1 cellular context compared by ENCODE assay signal in the genomic region with DNA sequence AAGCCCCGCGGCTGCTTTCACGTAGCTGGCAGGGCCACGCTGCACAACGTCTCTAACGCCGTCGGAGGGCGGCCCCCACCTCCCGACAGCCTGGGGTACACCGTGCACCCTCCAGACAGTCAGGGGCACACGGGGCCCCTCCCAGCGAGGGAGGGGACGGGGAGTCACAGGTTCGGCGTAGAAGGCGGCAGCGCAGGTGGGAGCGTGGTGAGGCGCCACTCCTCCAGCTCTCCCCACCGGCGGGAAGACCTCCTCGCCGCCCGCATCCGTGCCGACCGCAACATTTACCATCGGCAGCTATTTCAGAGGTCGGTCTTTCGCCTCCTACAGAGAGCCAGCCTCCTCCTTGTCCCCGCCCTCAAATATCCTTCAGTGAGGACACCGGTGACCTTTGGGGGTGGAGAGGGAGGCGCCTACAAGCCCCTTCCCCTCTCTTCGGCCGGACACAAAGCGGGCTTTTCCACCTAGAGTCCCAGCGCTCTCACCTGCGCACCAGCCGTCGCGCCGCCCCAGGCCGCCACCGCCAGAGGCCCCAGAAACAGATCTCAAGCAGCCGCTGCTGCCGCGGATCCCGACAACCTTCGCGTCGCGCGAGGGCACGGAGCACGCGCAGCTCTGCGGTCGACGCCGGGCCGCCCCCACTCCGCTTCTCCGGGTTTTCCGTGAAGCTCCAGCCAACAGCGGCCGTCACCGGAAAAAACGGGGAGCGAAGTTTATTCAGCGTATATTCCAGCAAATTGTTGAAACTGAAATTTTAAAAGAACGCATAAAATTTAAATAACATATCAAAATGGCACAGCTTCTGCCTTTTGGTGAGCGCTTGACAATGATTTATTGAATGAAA.
TF ChIP-seq lines count a peak whose summit lies in the region.

A gene (minus strand): TSS at position 600 of the 844 bp plus-strand sequence. CDS start 20,708 bp downstream, outside the sequence.

TF ChIP-seq in K562, 482 proteins besides CTCF, POLR2A, EP300 and RAD21 (continued from another document and continues in another):
- TF ChIP-seq, protein P1, sequence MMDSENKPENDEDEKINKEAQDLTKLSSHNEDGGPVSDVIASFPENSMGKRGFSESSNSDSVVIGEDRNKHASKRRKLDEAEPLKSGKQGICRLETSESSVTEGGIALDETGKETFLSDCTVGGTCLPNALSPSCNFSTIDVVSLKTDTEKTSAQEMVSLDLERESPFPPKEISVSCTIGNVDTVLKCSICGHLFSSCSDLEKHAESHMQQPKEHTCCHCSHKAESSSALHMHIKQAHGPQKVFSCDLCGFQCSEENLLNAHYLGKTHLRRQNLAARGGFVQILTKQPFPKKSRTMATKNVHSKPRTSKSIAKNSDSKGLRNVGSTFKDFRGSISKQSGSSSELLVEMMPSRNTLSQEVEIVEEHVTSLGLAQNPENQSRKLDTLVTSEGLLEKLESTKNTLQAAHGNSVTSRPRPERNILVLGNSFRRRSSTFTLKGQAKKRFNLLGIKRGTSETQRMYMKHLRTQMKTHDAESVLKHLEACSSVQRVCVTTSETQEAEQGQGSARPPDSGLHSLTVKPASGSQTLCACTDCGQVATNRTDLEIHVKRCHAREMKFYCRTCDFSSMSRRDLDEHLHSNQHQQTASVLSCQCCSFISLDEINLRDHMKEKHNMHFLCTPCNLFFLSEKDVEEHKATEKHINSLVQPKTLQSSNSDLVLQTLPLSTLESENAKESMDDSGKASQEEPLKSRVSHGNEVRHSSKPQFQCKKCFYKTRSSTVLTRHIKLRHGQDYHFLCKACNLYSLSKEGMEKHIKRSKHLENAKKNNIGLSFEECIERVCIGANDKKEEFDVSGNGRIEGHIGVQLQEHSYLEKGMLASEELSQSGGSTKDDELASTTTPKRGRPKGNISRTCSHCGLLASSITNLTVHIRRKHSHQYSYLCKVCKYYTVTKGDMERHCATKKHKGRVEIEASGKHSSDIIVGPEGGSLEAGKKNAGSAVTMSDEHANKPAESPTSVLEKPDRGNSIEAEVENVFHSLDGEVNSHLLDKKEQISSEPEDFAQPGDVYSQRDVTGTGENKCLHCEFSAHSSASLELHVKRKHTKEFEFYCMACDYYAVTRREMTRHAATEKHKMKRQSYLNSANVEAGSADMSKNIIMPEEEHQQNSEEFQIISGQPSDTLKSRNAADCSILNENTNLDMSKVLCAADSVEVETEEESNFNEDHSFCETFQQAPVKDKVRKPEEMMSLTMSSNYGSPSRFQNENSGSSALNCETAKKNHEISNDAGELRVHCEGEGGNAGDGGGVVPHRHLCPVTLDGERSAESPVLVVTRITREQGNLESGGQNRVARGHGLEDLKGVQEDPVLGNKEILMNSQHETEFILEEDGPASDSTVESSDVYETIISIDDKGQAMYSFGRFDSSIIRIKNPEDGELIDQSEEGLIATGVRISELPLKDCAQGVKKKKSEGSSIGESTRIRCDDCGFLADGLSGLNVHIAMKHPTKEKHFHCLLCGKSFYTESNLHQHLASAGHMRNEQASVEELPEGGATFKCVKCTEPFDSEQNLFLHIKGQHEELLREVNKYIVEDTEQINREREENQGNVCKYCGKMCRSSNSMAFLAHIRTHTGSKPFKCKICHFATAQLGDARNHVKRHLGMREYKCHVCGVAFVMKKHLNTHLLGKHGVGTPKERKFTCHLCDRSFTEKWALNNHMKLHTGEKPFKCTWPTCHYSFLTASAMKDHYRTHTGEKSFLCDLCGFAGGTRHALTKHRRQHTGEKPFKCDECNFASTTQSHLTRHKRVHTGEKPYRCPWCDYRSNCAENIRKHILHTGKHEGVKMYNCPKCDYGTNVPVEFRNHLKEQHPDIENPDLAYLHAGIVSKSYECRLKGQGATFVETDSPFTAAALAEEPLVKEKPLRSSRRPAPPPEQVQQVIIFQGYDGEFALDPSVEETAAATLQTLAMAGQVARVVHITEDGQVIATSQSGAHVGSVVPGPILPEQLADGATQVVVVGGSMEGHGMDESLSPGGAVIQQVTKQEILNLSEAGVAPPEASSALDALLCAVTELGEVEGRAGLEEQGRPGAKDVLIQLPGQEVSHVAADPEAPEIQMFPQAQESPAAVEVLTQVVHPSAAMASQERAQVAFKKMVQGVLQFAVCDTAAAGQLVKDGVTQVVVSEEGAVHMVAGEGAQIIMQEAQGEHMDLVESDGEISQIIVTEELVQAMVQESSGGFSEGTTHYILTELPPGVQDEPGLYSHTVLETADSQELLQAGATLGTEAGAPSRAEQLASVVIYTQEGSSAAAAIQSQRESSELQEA (IDR thresholded peaks at IDR 0.05; ENCODE audit: low read depth) = no peak
- TF ChIP-seq ZNF24 (IDR thresholded peaks at IDR 0.05) = no peak
- TF ChIP-seq, protein P2, sequence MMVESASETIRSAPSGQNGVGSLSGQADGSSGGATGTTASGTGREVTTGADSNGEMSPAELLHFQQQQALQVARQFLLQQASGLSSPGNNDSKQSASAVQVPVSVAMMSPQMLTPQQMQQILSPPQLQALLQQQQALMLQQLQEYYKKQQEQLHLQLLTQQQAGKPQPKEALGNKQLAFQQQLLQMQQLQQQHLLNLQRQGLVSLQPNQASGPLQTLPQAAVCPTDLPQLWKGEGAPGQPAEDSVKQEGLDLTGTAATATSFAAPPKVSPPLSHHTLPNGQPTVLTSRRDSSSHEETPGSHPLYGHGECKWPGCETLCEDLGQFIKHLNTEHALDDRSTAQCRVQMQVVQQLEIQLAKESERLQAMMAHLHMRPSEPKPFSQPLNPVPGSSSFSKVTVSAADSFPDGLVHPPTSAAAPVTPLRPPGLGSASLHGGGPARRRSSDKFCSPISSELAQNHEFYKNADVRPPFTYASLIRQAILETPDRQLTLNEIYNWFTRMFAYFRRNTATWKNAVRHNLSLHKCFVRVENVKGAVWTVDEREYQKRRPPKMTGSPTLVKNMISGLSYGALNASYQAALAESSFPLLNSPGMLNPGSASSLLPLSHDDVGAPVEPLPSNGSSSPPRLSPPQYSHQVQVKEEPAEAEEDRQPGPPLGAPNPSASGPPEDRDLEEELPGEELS (CRISPR knock-in tag; IDR thresholded peaks at IDR 0.05; ENCODE audit: borderline replicate concordance) = peak; percentile 22; the same call in 1 of the 2 replicates
- TF ChIP-seq, protein P3, sequence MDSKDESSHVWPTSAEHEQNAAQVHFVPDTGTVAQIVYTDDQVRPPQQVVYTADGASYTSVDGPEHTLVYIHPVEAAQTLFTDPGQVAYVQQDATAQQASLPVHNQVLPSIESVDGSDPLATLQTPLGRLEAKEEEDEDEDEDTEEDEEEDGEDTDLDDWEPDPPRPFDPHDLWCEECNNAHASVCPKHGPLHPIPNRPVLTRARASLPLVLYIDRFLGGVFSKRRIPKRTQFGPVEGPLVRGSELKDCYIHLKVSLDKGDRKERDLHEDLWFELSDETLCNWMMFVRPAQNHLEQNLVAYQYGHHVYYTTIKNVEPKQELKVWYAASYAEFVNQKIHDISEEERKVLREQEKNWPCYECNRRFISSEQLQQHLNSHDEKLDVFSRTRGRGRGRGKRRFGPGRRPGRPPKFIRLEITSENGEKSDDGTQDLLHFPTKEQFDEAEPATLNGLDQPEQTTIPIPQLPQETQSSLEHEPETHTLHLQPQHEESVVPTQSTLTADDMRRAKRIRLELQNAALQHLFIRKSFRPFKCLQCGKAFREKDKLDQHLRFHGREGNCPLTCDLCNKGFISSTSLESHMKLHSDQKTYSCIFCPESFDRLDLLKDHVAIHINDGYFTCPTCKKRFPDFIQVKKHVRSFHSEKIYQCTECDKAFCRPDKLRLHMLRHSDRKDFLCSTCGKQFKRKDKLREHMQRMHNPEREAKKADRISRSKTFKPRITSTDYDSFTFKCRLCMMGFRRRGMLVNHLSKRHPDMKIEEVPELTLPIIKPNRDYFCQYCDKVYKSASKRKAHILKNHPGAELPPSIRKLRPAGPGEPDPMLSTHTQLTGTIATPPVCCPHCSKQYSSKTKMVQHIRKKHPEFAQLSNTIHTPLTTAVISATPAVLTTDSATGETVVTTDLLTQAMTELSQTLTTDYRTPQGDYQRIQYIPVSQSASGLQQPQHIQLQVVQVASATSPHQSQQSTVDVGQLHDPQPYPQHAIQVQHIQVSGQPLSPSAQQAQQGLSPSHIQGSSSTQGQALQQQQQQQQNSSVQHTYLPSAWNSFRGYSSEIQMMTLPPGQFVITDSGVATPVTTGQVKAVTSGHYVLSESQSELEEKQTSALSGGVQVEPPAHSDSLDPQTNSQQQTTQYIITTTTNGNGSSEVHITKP (IDR thresholded peaks at IDR 0.05; ENCODE audit: partially characterized antibody) = peak; percentile 90
- no peak for TF ChIP-seq OTX1 (CRISPR knock-in tag; IDR thresholded peaks at IDR 0.05)
- TF ChIP-seq KHSRP (IDR thresholded peaks at IDR 0.05) = no peak
- no peak for TF ChIP-seq FOXA1 (IDR thresholded peaks at IDR 0.05; ENCODE audit: borderline replicate concordance)
- no peak for TF ChIP-seq SIN3A (IDR thresholded peaks at IDR 0.05; ENCODE audit: borderline replicate concordance in 2 of 2, control insufficient read depth in 1 of 2, low read depth in 2 of 2, low read length in 2 of 2)
- no peak for TF ChIP-seq ZNF197 (CRISPR knock-in tag; IDR thresholded peaks at IDR 0.05; ENCODE audit: low read depth)
- no peak for TF ChIP-seq SMAD2 (IDR thresholded peaks at IDR 0.05; ENCODE audit: low read depth, low read length)
- TF ChIP-seq SMARCA4 (IDR thresholded peaks at IDR 0.05) = no peak
- TF ChIP-seq, protein P4, sequence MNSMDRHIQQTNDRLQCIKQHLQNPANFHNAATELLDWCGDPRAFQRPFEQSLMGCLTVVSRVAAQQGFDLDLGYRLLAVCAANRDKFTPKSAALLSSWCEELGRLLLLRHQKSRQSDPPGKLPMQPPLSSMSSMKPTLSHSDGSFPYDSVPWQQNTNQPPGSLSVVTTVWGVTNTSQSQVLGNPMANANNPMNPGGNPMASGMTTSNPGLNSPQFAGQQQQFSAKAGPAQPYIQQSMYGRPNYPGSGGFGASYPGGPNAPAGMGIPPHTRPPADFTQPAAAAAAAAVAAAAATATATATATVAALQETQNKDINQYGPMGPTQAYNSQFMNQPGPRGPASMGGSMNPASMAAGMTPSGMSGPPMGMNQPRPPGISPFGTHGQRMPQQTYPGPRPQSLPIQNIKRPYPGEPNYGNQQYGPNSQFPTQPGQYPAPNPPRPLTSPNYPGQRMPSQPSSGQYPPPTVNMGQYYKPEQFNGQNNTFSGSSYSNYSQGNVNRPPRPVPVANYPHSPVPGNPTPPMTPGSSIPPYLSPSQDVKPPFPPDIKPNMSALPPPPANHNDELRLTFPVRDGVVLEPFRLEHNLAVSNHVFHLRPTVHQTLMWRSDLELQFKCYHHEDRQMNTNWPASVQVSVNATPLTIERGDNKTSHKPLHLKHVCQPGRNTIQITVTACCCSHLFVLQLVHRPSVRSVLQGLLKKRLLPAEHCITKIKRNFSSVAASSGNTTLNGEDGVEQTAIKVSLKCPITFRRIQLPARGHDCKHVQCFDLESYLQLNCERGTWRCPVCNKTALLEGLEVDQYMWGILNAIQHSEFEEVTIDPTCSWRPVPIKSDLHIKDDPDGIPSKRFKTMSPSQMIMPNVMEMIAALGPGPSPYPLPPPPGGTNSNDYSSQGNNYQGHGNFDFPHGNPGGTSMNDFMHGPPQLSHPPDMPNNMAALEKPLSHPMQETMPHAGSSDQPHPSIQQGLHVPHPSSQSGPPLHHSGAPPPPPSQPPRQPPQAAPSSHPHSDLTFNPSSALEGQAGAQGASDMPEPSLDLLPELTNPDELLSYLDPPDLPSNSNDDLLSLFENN (IDR thresholded peaks at IDR 0.05; ENCODE audit: low read depth in 2 of 2, low read length in 2 of 2) = no peak
- TF ChIP-seq, protein P5, sequence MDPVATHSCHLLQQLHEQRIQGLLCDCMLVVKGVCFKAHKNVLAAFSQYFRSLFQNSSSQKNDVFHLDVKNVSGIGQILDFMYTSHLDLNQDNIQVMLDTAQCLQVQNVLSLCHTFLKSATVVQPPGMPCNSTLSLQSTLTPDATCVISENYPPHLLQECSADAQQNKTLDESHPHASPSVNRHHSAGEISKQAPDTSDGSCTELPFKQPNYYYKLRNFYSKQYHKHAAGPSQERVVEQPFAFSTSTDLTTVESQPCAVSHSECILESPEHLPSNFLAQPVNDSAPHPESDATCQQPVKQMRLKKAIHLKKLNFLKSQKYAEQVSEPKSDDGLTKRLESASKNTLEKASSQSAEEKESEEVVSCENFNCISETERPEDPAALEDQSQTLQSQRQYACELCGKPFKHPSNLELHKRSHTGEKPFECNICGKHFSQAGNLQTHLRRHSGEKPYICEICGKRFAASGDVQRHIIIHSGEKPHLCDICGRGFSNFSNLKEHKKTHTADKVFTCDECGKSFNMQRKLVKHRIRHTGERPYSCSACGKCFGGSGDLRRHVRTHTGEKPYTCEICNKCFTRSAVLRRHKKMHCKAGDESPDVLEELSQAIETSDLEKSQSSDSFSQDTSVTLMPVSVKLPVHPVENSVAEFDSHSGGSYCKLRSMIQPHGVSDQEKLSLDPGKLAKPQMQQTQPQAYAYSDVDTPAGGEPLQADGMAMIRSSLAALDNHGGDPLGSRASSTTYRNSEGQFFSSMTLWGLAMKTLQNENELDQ (CRISPR knock-in tag; IDR thresholded peaks at IDR 0.05; ENCODE audit: borderline replicate concordance) = no peak
- no peak for TF ChIP-seq ZKSCAN3 (CRISPR knock-in tag; IDR thresholded peaks at IDR 0.05)
- TF ChIP-seq ZBED1 (IDR thresholded peaks at IDR 0.05) = no peak
- TF ChIP-seq BRD4 (IDR thresholded peaks at IDR 0.05) = no peak
- no peak for TF ChIP-seq ZNF76 (CRISPR knock-in tag; IDR thresholded peaks at IDR 0.05; ENCODE audit: borderline replicate concordance)
- TF ChIP-seq, protein P6, sequence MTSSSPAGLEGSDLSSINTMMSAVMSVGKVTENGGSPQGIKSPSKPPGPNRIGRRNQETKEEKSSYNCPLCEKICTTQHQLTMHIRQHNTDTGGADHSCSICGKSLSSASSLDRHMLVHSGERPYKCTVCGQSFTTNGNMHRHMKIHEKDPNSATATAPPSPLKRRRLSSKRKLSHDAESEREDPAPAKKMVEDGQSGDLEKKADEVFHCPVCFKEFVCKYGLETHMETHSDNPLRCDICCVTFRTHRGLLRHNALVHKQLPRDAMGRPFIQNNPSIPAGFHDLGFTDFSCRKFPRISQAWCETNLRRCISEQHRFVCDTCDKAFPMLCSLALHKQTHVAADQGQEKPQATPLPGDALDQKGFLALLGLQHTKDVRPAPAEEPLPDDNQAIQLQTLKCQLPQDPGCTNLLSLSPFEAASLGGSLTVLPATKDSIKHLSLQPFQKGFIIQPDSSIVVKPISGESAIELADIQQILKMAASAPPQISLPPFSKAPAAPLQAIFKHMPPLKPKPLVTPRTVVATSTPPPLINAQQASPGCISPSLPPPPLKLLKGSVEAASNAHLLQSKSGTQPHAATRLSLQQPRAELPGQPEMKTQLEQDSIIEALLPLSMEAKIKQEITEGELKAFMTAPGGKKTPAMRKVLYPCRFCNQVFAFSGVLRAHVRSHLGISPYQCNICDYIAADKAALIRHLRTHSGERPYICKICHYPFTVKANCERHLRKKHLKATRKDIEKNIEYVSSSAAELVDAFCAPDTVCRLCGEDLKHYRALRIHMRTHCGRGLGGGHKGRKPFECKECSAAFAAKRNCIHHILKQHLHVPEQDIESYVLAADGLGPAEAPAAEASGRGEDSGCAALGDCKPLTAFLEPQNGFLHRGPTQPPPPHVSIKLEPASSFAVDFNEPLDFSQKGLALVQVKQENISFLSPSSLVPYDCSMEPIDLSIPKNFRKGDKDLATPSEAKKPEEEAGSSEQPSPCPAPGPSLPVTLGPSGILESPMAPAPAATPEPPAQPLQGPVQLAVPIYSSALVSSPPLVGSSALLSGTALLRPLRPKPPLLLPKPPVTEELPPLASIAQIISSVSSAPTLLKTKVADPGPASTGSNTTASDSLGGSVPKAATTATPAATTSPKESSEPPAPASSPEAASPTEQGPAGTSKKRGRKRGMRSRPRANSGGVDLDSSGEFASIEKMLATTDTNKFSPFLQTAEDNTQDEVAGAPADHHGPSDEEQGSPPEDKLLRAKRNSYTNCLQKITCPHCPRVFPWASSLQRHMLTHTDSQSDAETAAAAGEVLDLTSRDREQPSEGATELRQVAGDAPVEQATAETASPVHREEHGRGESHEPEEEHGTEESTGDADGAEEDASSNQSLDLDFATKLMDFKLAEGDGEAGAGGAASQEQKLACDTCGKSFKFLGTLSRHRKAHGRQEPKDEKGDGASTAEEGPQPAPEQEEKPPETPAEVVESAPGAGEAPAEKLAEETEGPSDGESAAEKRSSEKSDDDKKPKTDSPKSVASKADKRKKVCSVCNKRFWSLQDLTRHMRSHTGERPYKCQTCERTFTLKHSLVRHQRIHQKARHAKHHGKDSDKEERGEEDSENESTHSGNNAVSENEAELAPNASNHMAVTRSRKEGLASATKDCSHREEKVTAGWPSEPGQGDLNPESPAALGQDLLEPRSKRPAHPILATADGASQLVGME (CRISPR knock-in tag; IDR thresholded peaks at IDR 0.05) = no peak
- no peak for TF ChIP-seq WHSC1 (IDR thresholded peaks at IDR 0.05; ENCODE audit: low read length)
- no peak for TF ChIP-seq SMARCB1 (IDR thresholded peaks at IDR 0.05; ENCODE audit: insufficient read length, low read depth)
